In genomic region chr20:36401336-36401735, GRCh38 we compare ENCODE assay signal across 1 cellular context.
TF ChIP-seq lines count a peak whose summit lies in the region.

No MANE protein-coding gene starts in this region.

TF ChIP-seq in GM23338, 12 proteins besides CTCF, POLR2A, EP300 and RAD21 (continued from another document):
- TF ChIP-seq ETS1 (IDR thresholded peaks at IDR 0.05) (no peak), ZNF114 (CRISPR knock-in tag; IDR thresholded peaks at IDR 0.05) (no peak), POLR2AphosphoS5 (IDR thresholded peaks at IDR 0.05; ENCODE audit: low read depth) (no peak), EZH2phosphoT487 (IDR thresholded peaks at IDR 0.05; ENCODE audit: unreplicated experiment) (no peak), ZNF331 (CRISPR knock-in tag; IDR thresholded peaks at IDR 0.05; ENCODE audit: low read depth) (no peak), ZNF462 (CRISPR knock-in tag; IDR thresholded peaks at IDR 0.05) (no peak), NANOG (IDR thresholded peaks at IDR 0.05; ENCODE audit: borderline replicate concordance) (no peak), STAT1 (IDR thresholded peaks at IDR 0.05; ENCODE audit: unreplicated experiment) (no peak)
TF ChIP-seq in GM23338: peak in this region for 0.
